12 cellular contexts compared by ENCODE assay signal in the genomic region with DNA sequence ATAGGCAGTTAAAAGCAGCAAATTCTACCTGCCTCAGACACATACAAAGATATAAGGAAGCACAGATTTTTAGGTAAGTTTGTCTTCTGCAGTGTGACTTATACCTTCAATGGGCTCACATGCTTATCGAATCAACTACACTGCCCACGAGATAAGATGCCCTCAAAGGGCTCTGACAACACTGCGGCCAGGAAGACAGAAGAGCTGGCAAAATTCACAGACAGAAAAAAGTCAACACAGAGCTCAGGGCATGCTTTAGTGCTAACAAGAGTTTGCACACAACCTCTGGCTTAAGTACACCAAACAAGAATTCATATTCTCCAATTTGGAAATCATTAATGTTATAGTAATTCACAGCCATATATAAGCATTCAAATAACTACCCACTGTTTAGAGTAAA.
"Had no signal": no experiment of that assay in that cellular context is flagged by ENCODE, and none has a peak within 500 bp of the region (broad histone marks: within the 10 kb centered on the region; RNA-seq: fewer than 3 reads in every experiment).

No MANE protein-coding gene starts in this region.

- ATAC-seq: naive thymus-derived CD4-positive, alpha-beta T cell had no signal

- H3K27ac ChIP-seq: lower lobe of right lung, skin epidermis, VCaP had no signal

- H3K9me3 ChIP-seq: lower lobe of right lung had no signal

- H3K4me3 ChIP-seq: lower lobe of right lung, skin epidermis had no signal

- H3K27me3 Mint-ChIP-seq: activated naive CD8-positive, alpha-beta T cell treated with anti-CD3 and anti-CD28 coated beads for 36 hours; naive thymus-derived CD4-positive, alpha-beta T cell had no signal

- H3K9me3 Mint-ChIP-seq: activated naive CD8-positive, alpha-beta T cell treated with anti-CD3 and anti-CD28 coated beads for 36 hours; naive thymus-derived CD4-positive, alpha-beta T cell had no signal

- H3K4me3 Mint-ChIP-seq: activated naive CD8-positive, alpha-beta T cell treated with anti-CD3 and anti-CD28 coated beads for 36 hours; naive thymus-derived CD4-positive, alpha-beta T cell had no signal

- H3K27ac Mint-ChIP-seq: activated naive CD8-positive, alpha-beta T cell treated with anti-CD3 and anti-CD28 coated beads for 36 hours had no signal

- DNase-seq: activated CD4-positive, alpha-beta T cell treated with anti-CD3 and anti-CD28 coated beads for 4 hours; activated effector memory CD4-positive, alpha-beta T cell treated with anti-CD3 and anti-CD28 coated beads, Interleukin-2, amount 50 U/mL, for 16 hours; activated naive CD8-positive, alpha-beta T cell treated with anti-CD3 and anti-CD28 coated beads for 36 hours; anterior cingulate cortex; foreskin melanocyte; kidney; lower lobe of right lung; naive thymus-derived CD4-positive, alpha-beta T cell; stimulated activated CD4-positive, alpha-beta T cell treated with anti-CD3 and anti-CD28 coated beads, Interleukin-4, amount 100 ng/mL, for 4 hours; T-helper 9 cell had no signal
